Comparison of ENCODE assay signal across 19 cellular contexts in the genomic region with DNA sequence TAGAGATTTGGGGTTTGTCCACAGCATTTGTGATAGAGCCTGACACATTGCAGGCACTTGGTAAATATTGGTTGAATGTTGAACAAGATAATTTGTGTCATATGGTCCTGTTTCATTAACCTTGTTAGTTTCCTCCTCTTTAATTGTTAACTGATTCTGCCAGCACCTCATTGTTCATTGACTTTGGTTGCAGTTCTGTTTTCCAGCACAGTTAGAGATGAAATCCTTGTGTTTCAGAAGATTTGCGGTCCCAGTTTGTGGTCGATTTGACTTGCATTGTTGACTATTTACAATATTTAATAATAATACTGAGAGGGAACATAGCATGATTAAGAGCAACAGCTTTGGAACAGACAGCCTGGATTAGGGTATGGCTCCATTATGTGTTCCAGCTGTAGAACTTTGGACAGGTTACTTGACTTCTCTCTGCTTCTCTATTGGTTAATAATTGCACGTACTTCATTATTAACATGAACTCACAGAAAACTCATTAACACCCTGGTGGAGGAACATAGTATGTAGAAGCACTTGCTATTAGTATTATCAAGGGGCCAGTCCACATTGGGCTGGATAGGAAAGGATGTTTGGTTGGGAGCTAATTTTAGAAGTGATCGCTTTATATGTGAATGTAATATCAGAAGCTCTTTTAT. TPM values are rescaled to one million over a fixed set of nuclear protein-coding genes. Genes with fewer than 3 reads are reported as not detected.
DNase-seq lines count a peak whose midpoint lies in the region; ATAC-seq, FAIRE-seq and TF ChIP-seq lines count a peak whose summit lies in the region.
"Had no signal": no experiment of that assay in that cellular context is flagged by ENCODE, and none has a peak within 500 bp of the region (broad histone marks: within the 10 kb centered on the region; RNA-seq: fewer than 3 reads in every experiment).

No MANE protein-coding gene starts in this region.

- no peaks in the 10 kb centered on the region for H3K4me1 Mint-ChIP-seq in nephron progenitor cell

- H3K36me3 Mint-ChIP-seq in nephron progenitor cell (ENCODE audit: low read depth): no peaks in the 10 kb centered on the region

- intact Hi-C loops in left lung (cut with DNase I): no loop called here

- H3K27ac ChIP-seq in left lung: peak overlapping the region; percentile 64 to 92
- H3K27ac ChIP-seq: esophagus squamous epithelium, prostate gland had no signal

- H3K9me3 Mint-ChIP-seq in nephron progenitor cell: no peaks in the 10 kb centered on the region
- H3K9me3 Mint-ChIP-seq: activated B cell treated with CpG ODN at 0.5 μM for 24 hours had no signal

- H3K4me3 Mint-ChIP-seq in nephron progenitor cell: no peak overlapping the region
- H3K4me3 Mint-ChIP-seq: activated B cell treated with CpG ODN at 0.5 μM for 24 hours; activated CD8-positive, alpha-beta memory T cell treated with anti-CD3 and anti-CD28 coated beads, Interleukin-2, amount 10 ng/mL, durations not matched to agents 7 days and 5 days had no signal

- no peaks in the 10 kb centered on the region for H3K27me3 ChIP-seq in left lung

- peaks cover 10 to 91% of the 10 kb centered on the region in 2 donors for H3K4me1 ChIP-seq in left lung
- H3K4me1 ChIP-seq: prostate gland had no signal

- DNase-seq in left lung: no peak
- DNase-seq in activated T-cell treated with anti-CD3 and anti-CD28 coated beads, Interleukin-2, amount 50 U/mL, for 48 hours: no peak
- DNase-seq in D721Med (ENCODE audit: insufficient read length, low spot score): no peak
- no peak for DNase-seq in nephron progenitor cell
- DNase-seq in NCI-H2196 treated with DMSO at 0.1 percent for 48 hours (lab: John Stamatoyannopoulos, UW; ENCODE audit: unreplicated experiment): no peak
- DNase-seq: activated B cell treated with CpG ODN at 0.5 μM for 24 hours; activated CD8-positive, alpha-beta memory T cell treated with anti-CD3 and anti-CD28 coated beads, Interleukin-2, amount 10 ng/mL, durations not matched to agents 7 days and 5 days; AML-193; cortex of kidney; esophagus squamous epithelium; hippocampal formation; left colon; NCI-H2029 treated with DMSO at 0.1 percent for 48 hours; NCI-H748 treated with DMSO at 0.1 percent for 48 hours; T-helper 1 cell had no signal

- TF ChIP-seq CTCF in left lung (IDR thresholded peaks at IDR 0.05): no peak
- TF ChIP-seq CTCF in D721Med (IDR thresholded peaks at IDR 0.05; ENCODE audit: insufficient read depth, missing control alignments): no peak
- TF ChIP-seq CTCF in nephron progenitor cell (IDR thresholded peaks at IDR 0.05): no peak

- peaks cover 5% of the 10 kb centered on the region for H3K27me3 Mint-ChIP-seq in nephron progenitor cell (ENCODE audit: low read depth, poor library complexity)
- H3K27me3 Mint-ChIP-seq: activated B cell treated with CpG ODN at 0.5 μM for 24 hours; activated CD8-positive, alpha-beta memory T cell treated with anti-CD3 and anti-CD28 coated beads, Interleukin-2, amount 10 ng/mL, durations not matched to agents 7 days and 5 days had no signal

- FAIRE-seq in D721Med (lab: Jason Lieb, UNC): no peak

- peak; percentile 39 for ATAC-seq in GM19023 (IDR thresholded peaks at IDR 0.05; ENCODE audit: unreplicated experiment)
- ATAC-seq in GM21737 (IDR thresholded peaks at IDR 0.05; ENCODE audit: unreplicated experiment): peak; percentile 63
- ATAC-seq in HG03159 (IDR thresholded peaks at IDR 0.05; ENCODE audit: unreplicated experiment): peak; percentile 76
- peak; percentile 3 for ATAC-seq in left lung
- ATAC-seq: activated CD8-positive, alpha-beta memory T cell treated with anti-CD3 and anti-CD28 coated beads, Interleukin-2, amount 10 ng/mL, durations not matched to agents 7 days and 5 days; left colon had no signal

- peaks cover 0 to 11% of the 10 kb centered on the region in 2 donors for H3K36me3 ChIP-seq in left lung
- H3K36me3 ChIP-seq: esophagus squamous epithelium, prostate gland had no signal

- H3K4me3 ChIP-seq in left lung: no peak overlapping the region
- H3K4me3 ChIP-seq: esophagus squamous epithelium, prostate gland had no signal

- H3K9me3 ChIP-seq in left lung: no peaks in the 10 kb centered on the region
- H3K9me3 ChIP-seq: esophagus squamous epithelium, prostate gland had no signal

- H3K27ac Mint-ChIP-seq in nephron progenitor cell: no peak overlapping the region
- H3K27ac Mint-ChIP-seq: activated B cell treated with CpG ODN at 0.5 μM for 24 hours; activated CD8-positive, alpha-beta memory T cell treated with anti-CD3 and anti-CD28 coated beads, Interleukin-2, amount 10 ng/mL, durations not matched to agents 7 days and 5 days had no signal

RNA-seq across cellular contexts. Expression of gene DRAM1, which starts 8.7 kb away (rescaled TPM):
- total RNA-seq in left lung: 100 to 1,000 TPM; 115 to 167 TPM

RNA-seq across cellular contexts. Expression of gene GNPTAB, which starts 55.3 kb away (rescaled TPM):
- total RNA-seq in left lung: 10 to 100 TPM; 64.8 to 68.9 TPM

Comparison
In these comparisons a context has a peak if more than half of its experiments do, and no peak if none do; other contexts are left out.
1. ATAC-seq: peak in every context shown above with its lines; median percentile 76 in HG03159; 63 in GM21737; 39 in GM19023; 3 in left lung.